Comparison of ENCODE assay signal across 17 cellular contexts in the genomic region with DNA sequence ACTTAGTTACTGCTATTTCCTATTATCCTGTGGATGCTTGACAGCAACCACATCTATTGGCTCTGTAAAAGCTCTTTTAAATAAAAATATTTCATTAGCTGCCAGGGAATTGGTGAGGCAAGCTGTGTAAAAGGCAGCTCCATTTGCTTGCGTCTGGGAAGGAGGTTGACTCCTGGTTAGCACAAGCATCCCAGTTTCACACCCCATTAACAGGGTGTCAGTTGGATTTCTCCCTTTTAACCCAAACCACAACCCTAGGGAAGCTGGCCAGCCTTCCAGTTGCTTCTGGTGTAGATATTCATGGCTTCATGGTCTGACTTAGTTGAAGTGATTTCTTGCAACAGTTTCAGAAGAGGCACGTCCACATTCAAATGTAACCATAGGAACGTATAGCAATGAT.
A peak's percentile ranks its signal among the peaks of the same experiment; 100 is the strongest.
DNase-seq lines count a peak whose midpoint lies in the region; ATAC-seq and TF ChIP-seq lines count a peak whose summit lies in the region.
"Had no signal": no experiment of that assay in that cellular context is flagged by ENCODE, and none has a peak within 500 bp of the region (broad histone marks: within the 10 kb centered on the region; RNA-seq: fewer than 3 reads in every experiment).

No MANE protein-coding gene starts in this region.

- no peak overlapping the region for H2AK9ac ChIP-seq in IMR-90 (replicated peaks; ENCODE audit: low read depth, low read length, poor library complexity)

- dilution Hi-C loops in IMR-90 (cut with HindIII; ENCODE audit: low sequenced_read_pairs, unreplicated experiment) = no loop called here

- H3K56ac ChIP-seq in IMR-90 (ENCODE audit: extremely low read depth, insufficient read depth, low read length) = no peak overlapping the region

- no peak for TF ChIP-seq CTCF in heart right ventricle (IDR thresholded peaks at IDR 0.05)
- TF ChIP-seq CTCF in IMR-90 (conservative IDR thresholded peaks at IDR 0.05; ENCODE audit: low read depth, low read length) = no peak
- TF ChIP-seq CTCF in hepatocyte (IDR thresholded peaks at IDR 0.05; ENCODE audit: poor library complexity) = no peak

- H4K91ac ChIP-seq in IMR-90 (ENCODE audit: insufficient read depth, low read depth, low read length) = 0 out of 2 replicates have a peak overlapping the region, but pooled peaks have one; percentile 33

- no peak for TF ChIP-seq RAD21 in IMR-90 (IDR thresholded peaks at IDR 0.05; ENCODE audit: low read length)

- H2AK5ac ChIP-seq in IMR-90 (ENCODE audit: low read depth, low read length) = peak overlapping the region; percentile 8; the same call in 1 of the 2 replicates

- DNase-seq in heart right ventricle = peak in 1 of 2 donors; percentile 35
- no peak for DNase-seq in Right ventricle myocardium superior
- no peak for DNase-seq in IMR-90
- DNase-seq in hepatocyte (ENCODE audit: low spot score) = peak; percentile 28
- DNase-seq in sciatic nerve (ENCODE audit: low spot score) = no peak
- no peak for DNase-seq in C1 segment of cervical spinal cord (lab: John Stamatoyannopoulos, UW)
- no peak for DNase-seq in central memory CD4-positive, alpha-beta T cell
- DNase-seq: DMS 273 treated with DMSO at 0.1 percent for 48 hours, EL, H7, Karpas-422, MG63, NCI-H1092, NCI-H2227 treated with DMSO at 0.1 percent for 48 hours, NCI-H524 had no signal

- H3K4ac ChIP-seq in IMR-90 (ENCODE audit: low read depth, low read length) = peak overlapping the region; percentile 33; the same call in 1 of the 2 replicates

- H2BK20ac ChIP-seq in IMR-90 (ENCODE audit: low read depth, low read length) = peak overlapping the region; percentile 68

- no TSS peak for BruUV-seq in IMR-90 (replicated peaks; lab: Mats Ljungman, UMichigan)

- peak overlapping the region; percentile 96 for H3K18ac ChIP-seq in IMR-90 (ENCODE audit: low read depth, low read length)

- intact Hi-C loops in heart right ventricle (cut with DNase I) (loop anchor here in 1 of 10 donors (10.0 kb wide), 1 partner anchor 160 kb away; a partner anchor contains a TSS), Right ventricle myocardium superior (cut with DNase I) (no loop called here), IMR-90 (cut with micrococcal nuclease) (no loop called here), sciatic nerve (cut with DNase I) (no loop called here)

- in situ Hi-C loops in IMR-90 (cut with MboI; ENCODE audit: low sequenced_read_pairs) = no loop called here

- CTCF ChIA-PET in IMR-90 (lab: Yijun Ruan, JAX) = no interaction called here

- H3K9me1 ChIP-seq in IMR-90 (ENCODE audit: insufficient read depth, low read length) = 0 out of 2 replicates have a peak, but pooled peaks cover 3% of the 10 kb centered on the region

- H3K23ac ChIP-seq in IMR-90 (ENCODE audit: low read depth, low read length) = no peak overlapping the region

- H2BK5ac ChIP-seq in IMR-90 (ENCODE audit: low read depth, low read length, poor library complexity, severe bottlenecking) = no peak overlapping the region

- peak overlapping the region; percentile 69; the same call in 1 of the 2 replicates for H3K14ac ChIP-seq in IMR-90 (replicated peaks; ENCODE audit: low read depth, low read length)

- H3K9me2 ChIP-seq in hepatocyte (replicated peaks; ENCODE audit: insufficient read depth) = no peaks in the 10 kb centered on the region

- 86 to 87% methylated on average over 3 of the region's 3 CpGs for WGBS in heart right ventricle, 2 donors
- WGBS in IMR-90 (ENCODE audit: extremely low coverage in 2 of 2, insufficient read length in 1 of 2), 2 experiments = no CpG with 5 or more reads among the region's 3 CpGs
- WGBS in hepatocyte (ENCODE audit: low lambda C conversion rate, missing lambda C conversion rate) = 71% methylated on average over 3 of the region's 3 CpGs

- H4K20me1 ChIP-seq in IMR-90 (ENCODE audit: insufficient read depth, low read length) (no peaks in the 10 kb centered on the region), hepatocyte (ENCODE audit: insufficient read depth, poor library complexity, severe bottlenecking) (no peaks in the 10 kb centered on the region)

- no peaks in the 10 kb centered on the region for H3K9me3 ChIP-seq in heart right ventricle
- H3K9me3 ChIP-seq in IMR-90 (ENCODE audit: control insufficient read depth, insufficient read depth, low read length) = no peaks in the 10 kb centered on the region; the same call in 1 of the 2 replicates
- H3K9me3 ChIP-seq in hepatocyte (ENCODE audit: low read depth) = no peaks in the 10 kb centered on the region

- no peak overlapping the region for H3K4me3 ChIP-seq in heart right ventricle
- H3K4me3 ChIP-seq in IMR-90 (ENCODE audit: insufficient read depth, low read depth, low read length) = no peak overlapping the region
- H3K4me3 ChIP-seq in hepatocyte = no peak overlapping the region
- H3K4me3 ChIP-seq: MG63 had no signal

- peak overlapping the region; percentile 23 to 44; a peak in 2 of 4 replicates for H4K8ac ChIP-seq in IMR-90 (ENCODE audit: low read depth in 2 of 2, low read length in 2 of 2)

- peak in 6 of 8 donors; percentile 28 to 64 (median 40) for ATAC-seq in heart right ventricle
- no peak for ATAC-seq in Right ventricle myocardium superior (ENCODE audit: poor library complexity)
- ATAC-seq in IMR-90 (ENCODE audit: low read depth) = no peak
- ATAC-seq in sciatic nerve = peak; percentile 68
- no peak for ATAC-seq in HG03439 (IDR thresholded peaks at IDR 0.05; ENCODE audit: unreplicated experiment)

- POLR2A ChIA-PET in IMR-90 (lab: Charles Lee; ENCODE audit: unreplicated experiment) = no interaction called here

- no peaks in the 10 kb centered on the region for H3K79me2 ChIP-seq in hepatocyte

- peak overlapping the region; percentile 67 for H2BK120ac ChIP-seq in IMR-90 (ENCODE audit: low read depth, low read length)

- H3K4me1 ChIP-seq in heart right ventricle = peaks cover 0 to 13% (median 0%) of the 10 kb centered on the region in 9 donors
- peaks cover 14% of the 10 kb centered on the region for H3K4me1 ChIP-seq in IMR-90 (ENCODE audit: control insufficient read depth, insufficient read depth, low read length)
- H3K4me1 ChIP-seq in hepatocyte (ENCODE audit: insufficient read depth) = peaks cover 9% of the 10 kb centered on the region

- no peaks in the 10 kb centered on the region for H3K79me1 ChIP-seq in IMR-90 (ENCODE audit: low read depth in 1 of 2, low read length in 2 of 2)

- H3K36me3 ChIP-seq in heart right ventricle (no peaks in the 10 kb centered on the region), IMR-90 (ENCODE audit: control insufficient read depth, insufficient read depth, low read length) (no peaks in the 10 kb centered on the region), hepatocyte (replicated peaks; ENCODE audit: insufficient read depth, low read depth) (no peaks in the 10 kb centered on the region)
- H3K36me3 ChIP-seq: MG63 had no signal

- H4K5ac ChIP-seq in IMR-90 (ENCODE audit: low read depth, low read length) = peak overlapping the region; percentile 62; the same call in 1 of the 2 replicates

- H3K27me3 ChIP-seq in heart right ventricle (peaks cover 0 to 5% (median 0%) of the 10 kb centered on the region in 7 donors), IMR-90 (ENCODE audit: control insufficient read depth, insufficient read depth, low read length) (no peaks in the 10 kb centered on the region), hepatocyte (no peaks in the 10 kb centered on the region)
- H3K27me3 ChIP-seq: MG63 had no signal

- no peak for TF ChIP-seq POLR2A in IMR-90 (IDR thresholded peaks at IDR 0.05; ENCODE audit: low read depth, low read length)

- no peak overlapping the region for H3K4me2 ChIP-seq in IMR-90 (ENCODE audit: low read depth, low read length)
- H3K4me2 ChIP-seq in hepatocyte = peak overlapping the region; percentile 4

- H3K27ac ChIP-seq in heart right ventricle (no peak overlapping the region), IMR-90 (ENCODE audit: insufficient read depth, low read length) (peak overlapping the region; percentile 86; the same call in 1 of the 2 replicates), hepatocyte (peak overlapping the region; percentile 94)
- H3K27ac ChIP-seq: C4-2B had no signal

- peak overlapping the region; percentile 27; the same call in 1 of the 2 replicates for H3K9ac ChIP-seq in IMR-90 (ENCODE audit: low read depth, low read length)

- peak overlapping the region; percentile 66; the same call in 2 of the 3 replicates for H2BK15ac ChIP-seq in IMR-90 (ENCODE audit: low read depth, low read length)

- H2AFZ ChIP-seq in IMR-90 (replicated peaks; ENCODE audit: low read length, poor library complexity) = no peak overlapping the region
- H2AFZ ChIP-seq in hepatocyte = no peak overlapping the region

TF ChIP-seq in IMR-90, 13 proteins besides CTCF, POLR2A, EP300 and RAD21 (continues in another document):
- no peak for TF ChIP-seq MAZ (IDR thresholded peaks at IDR 0.05; ENCODE audit: borderline replicate concordance, low read depth, low read length)
- TF ChIP-seq MXI1 (IDR thresholded peaks at IDR 0.05; ENCODE audit: borderline replicate concordance, low read depth, low read length) = no peak
- TF ChIP-seq, protein P1, sequence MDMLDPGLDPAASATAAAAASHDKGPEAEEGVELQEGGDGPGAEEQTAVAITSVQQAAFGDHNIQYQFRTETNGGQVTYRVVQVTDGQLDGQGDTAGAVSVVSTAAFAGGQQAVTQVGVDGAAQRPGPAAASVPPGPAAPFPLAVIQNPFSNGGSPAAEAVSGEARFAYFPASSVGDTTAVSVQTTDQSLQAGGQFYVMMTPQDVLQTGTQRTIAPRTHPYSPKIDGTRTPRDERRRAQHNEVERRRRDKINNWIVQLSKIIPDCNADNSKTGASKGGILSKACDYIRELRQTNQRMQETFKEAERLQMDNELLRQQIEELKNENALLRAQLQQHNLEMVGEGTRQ (IDR thresholded peaks at IDR 0.05; ENCODE audit: low read depth, low read length) = no peak
- TF ChIP-seq MAFK (IDR thresholded peaks at IDR 0.05; ENCODE audit: low read depth, low read length) = no peak
- no peak for TF ChIP-seq CHD1 (IDR thresholded peaks at IDR 0.05; ENCODE audit: low read depth, low read length)
- no peak for TF ChIP-seq SMC3 (IDR thresholded peaks at IDR 0.05; ENCODE audit: low read depth, low read length)
- TF ChIP-seq RFX5 (IDR thresholded peaks at IDR 0.05; ENCODE audit: low read depth, low read length) = no peak
- TF ChIP-seq, protein P2, sequence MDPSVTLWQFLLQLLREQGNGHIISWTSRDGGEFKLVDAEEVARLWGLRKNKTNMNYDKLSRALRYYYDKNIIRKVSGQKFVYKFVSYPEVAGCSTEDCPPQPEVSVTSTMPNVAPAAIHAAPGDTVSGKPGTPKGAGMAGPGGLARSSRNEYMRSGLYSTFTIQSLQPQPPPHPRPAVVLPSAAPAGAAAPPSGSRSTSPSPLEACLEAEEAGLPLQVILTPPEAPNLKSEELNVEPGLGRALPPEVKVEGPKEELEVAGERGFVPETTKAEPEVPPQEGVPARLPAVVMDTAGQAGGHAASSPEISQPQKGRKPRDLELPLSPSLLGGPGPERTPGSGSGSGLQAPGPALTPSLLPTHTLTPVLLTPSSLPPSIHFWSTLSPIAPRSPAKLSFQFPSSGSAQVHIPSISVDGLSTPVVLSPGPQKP (IDR thresholded peaks at IDR 0.05; ENCODE audit: borderline replicate concordance, low read depth, low read length) = no peak
- TF ChIP-seq BHLHE40 (IDR thresholded peaks at IDR 0.05; ENCODE audit: low read depth, low read length) = no peak
- TF ChIP-seq NFE2L2 (IDR thresholded peaks at IDR 0.05; ENCODE audit: low read depth, low read length) = no peak
- no peak for TF ChIP-seq FOS (IDR thresholded peaks at IDR 0.05; ENCODE audit: low read depth, low read length)

Comparison
In these comparisons a context has a peak if more than half of its experiments do, and no peak if none do; other contexts are left out.
1. ATAC-seq: peak in heart right ventricle (6 of 8) and sciatic nerve (single experiment); none in Right ventricle myocardium superior (single experiment), IMR-90 (single experiment) and HG03439 (single experiment).
2. H3K27ac ChIP-seq: peak in IMR-90 (single experiment) and hepatocyte (single experiment); none in heart right ventricle (0 of 10).